In genomic region chr19:7373862-7374261, GRCh38 we compare ENCODE assay signal across 17 cellular contexts. TPM values are rescaled to one million over a fixed set of nuclear protein-coding genes. Genes with fewer than 3 reads are reported as not detected.
DNase-seq lines count a peak whose midpoint lies in the region; ATAC-seq and TF ChIP-seq lines count a peak whose summit lies in the region.
"Had no signal": no experiment of that assay in that cellular context is flagged by ENCODE, and none has a peak within 500 bp of the region (broad histone marks: within the 10 kb centered on the region; RNA-seq: fewer than 3 reads in every experiment).

No MANE protein-coding gene starts in this region.

- no peak overlapping the region for H4K5ac ChIP-seq in H9 (ENCODE audit: insufficient read length, low read depth, low read length)

- H3K36me3 ChIP-seq in A673 (ENCODE audit: insufficient read depth, low read length, poor library complexity, severe bottlenecking), result no peaks in the 10 kb centered on the region
- H3K36me3 ChIP-seq in RWPE2 (ENCODE audit: low read depth), result no peaks in the 10 kb centered on the region
- H3K36me3 ChIP-seq in stomach, result peaks cover 0 to 39% (median 0%) of the 10 kb centered on the region in 4 donors
- H3K36me3 ChIP-seq: BE2C, uterus had no signal

- H2AK5ac ChIP-seq in H9 (ENCODE audit: insufficient read length, low read length), result no peak overlapping the region

- no peaks in the 10 kb centered on the region for H3K79me1 ChIP-seq in H9 (ENCODE audit: insufficient read depth, low read depth, low read length, poor library complexity, severe bottlenecking)

- TF ChIP-seq EP300 in stomach (IDR thresholded peaks at IDR 0.05), result no peak

- H3K36me3 Mint-ChIP-seq in H9 (ENCODE audit: insufficient read depth in 1 of 3, low read depth in 3 of 3), result no peaks in the 10 kb centered on the region

- H3K27ac ChIP-seq in A673 (ENCODE audit: low read depth, low read length, poor library complexity, severe bottlenecking) (no peak overlapping the region), H9 (ENCODE audit: insufficient read length, low read depth, low read length) (no peak overlapping the region), RWPE2 (ENCODE audit: poor library complexity, severe bottlenecking) (no peak overlapping the region), foreskin keratinocyte (no peak overlapping the region), stomach (no peak overlapping the region)
- H3K27ac ChIP-seq: uterus had no signal

- H4K20me1 ChIP-seq in H9 (ENCODE audit: control insufficient read depth, insufficient read depth, insufficient read length), result no peaks in the 10 kb centered on the region

- no peak for TF ChIP-seq CTCF in A673 (conservative IDR thresholded peaks at IDR 0.05; ENCODE audit: low read depth, low read length)
- no peak for TF ChIP-seq CTCF in H9 (conservative IDR thresholded peaks at IDR 0.05)
- no peak for TF ChIP-seq CTCF in RWPE2 (IDR thresholded peaks at IDR 0.05; ENCODE audit: poor library complexity, severe bottlenecking)
- no peak for TF ChIP-seq CTCF in foreskin keratinocyte (conservative IDR thresholded peaks at IDR 0.05)
- no peak for TF ChIP-seq CTCF in stomach (IDR thresholded peaks at IDR 0.05)

- H2BK15ac ChIP-seq in H9 (ENCODE audit: low read depth, low read length), result no peak overlapping the region

- no peak overlapping the region for H3K4me3 ChIP-seq in A673 (ENCODE audit: low read depth, low read length, poor library complexity, severe bottlenecking)
- H3K4me3 ChIP-seq in RWPE2 (ENCODE audit: severe bottlenecking), result no peak overlapping the region
- H3K4me3 ChIP-seq in stomach, result no peak overlapping the region
- H3K4me3 ChIP-seq: uterus had no signal

- no peak overlapping the region for H2AFZ ChIP-seq in H9 (ENCODE audit: low read length)

- intact Hi-C loops in A673 (cut with micrococcal nuclease; ENCODE audit: unreplicated experiment), result no loop called here
- intact Hi-C loops in stomach (cut with DNase I; ENCODE audit: low total_unique reads), result no loop called here

- POLR2A ChIA-PET in A673 (lab: Charles Lee; ENCODE audit: low non-redundant PET), result no interaction called here

- H4K8ac ChIP-seq in H9 (replicated peaks; ENCODE audit: insufficient read length, low read depth, low read length), result no peak overlapping the region

- no peaks in the 10 kb centered on the region for H3K9me3 ChIP-seq in A673 (ENCODE audit: low read depth, low read length, poor library complexity, severe bottlenecking)
- H3K9me3 ChIP-seq in H9 (ENCODE audit: control insufficient read depth, low read depth, low read length), result no peaks in the 10 kb centered on the region
- no peaks in the 10 kb centered on the region for H3K9me3 ChIP-seq in RWPE2 (ENCODE audit: severe bottlenecking)
- H3K9me3 ChIP-seq in stomach, result no peaks in the 10 kb centered on the region
- H3K9me3 ChIP-seq: BE2C, uterus had no signal

- H3T11ph ChIP-seq in H9 (ENCODE audit: low read length), result no peak overlapping the region

- H3K23me2 ChIP-seq in H9 (ENCODE audit: insufficient read length, low read depth, low read length, poor library complexity, severe bottlenecking), result peaks cover 3% of the 10 kb centered on the region

- no peak overlapping the region for H3K9ac ChIP-seq in H9 (ENCODE audit: extremely low read depth, insufficient read length, low read length)

- H3K9me3 Mint-ChIP-seq in H9, result no peaks in the 10 kb centered on the region
- H3K9me3 Mint-ChIP-seq: immature natural killer cell had no signal

- H3K23ac ChIP-seq in H9 (ENCODE audit: insufficient read length, low read depth, low read length), result no peak overlapping the region

- no peak overlapping the region for H3K4ac ChIP-seq in H9 (ENCODE audit: low read depth, low read length)

- no peak overlapping the region for H3K18ac ChIP-seq in H9 (ENCODE audit: insufficient read length, low read depth, low read length)

- H3K4me1 ChIP-seq in A673 (ENCODE audit: insufficient read depth, low read length, poor library complexity, severe bottlenecking) (no peaks in the 10 kb centered on the region), H9 (ENCODE audit: insufficient read depth, low read length) (no peaks in the 10 kb centered on the region), RWPE2 (ENCODE audit: insufficient read depth, poor library complexity, severe bottlenecking) (peaks cover 5% of the 10 kb centered on the region), foreskin keratinocyte (peaks cover 5% of the 10 kb centered on the region), stomach (peaks cover 0 to 15% (median 0%) of the 10 kb centered on the region in 4 donors)
- H3K4me1 ChIP-seq: BE2C had no signal

- DNase-seq in A673 (ENCODE audit: low spot score), result peak; percentile 23
- DNase-seq in H9, result peak; percentile 54
- DNase-seq in RWPE2 (ENCODE audit: low spot score), result no peak
- DNase-seq in foreskin keratinocyte, result no peak
- no peak for DNase-seq in stimulated activated naive CD4-positive, alpha-beta T cell treated with Interleukin-2 at 50 U/mL for 16 hours (lab: John Stamatoyannopoulos, UW)
- no peak for DNase-seq in stomach
- DNase-seq in NOMO-1 treated with DMSO at 0.1 percent for 48 hours (lab: John Stamatoyannopoulos, UW; ENCODE audit: unreplicated experiment), result no peak
- no peak for DNase-seq in left lobe of liver (ENCODE audit: low spot score)
- DNase-seq: activated T-cell treated with anti-CD3 and anti-CD28 coated beads, Interleukin-2, amount 50 U/mL, for 1 hour; BE2C; DMS 273 treated with DMSO at 0.1 percent for 48 hours; immature natural killer cell; midbrain; NCI-H1092 treated with DMSO at 0.1 percent for 48 hours; nucleus accumbens; stimulated activated naive CD8-positive, alpha-beta T cell treated with anti-CD3 and anti-CD28 coated beads, Interleukin-15, Interleukin-2, amounts not matched to agents 100 U/mL and 50 U/mL, for 24 hours; uterus had no signal

- H2BK5ac ChIP-seq in H9 (ENCODE audit: insufficient read length, low read length), result no peak overlapping the region

- H3K27ac Mint-ChIP-seq in H9, result no peak overlapping the region

- no peak overlapping the region for H3K56ac ChIP-seq in H9 (ENCODE audit: insufficient read length, low read depth, low read length)

- no peak for TF ChIP-seq POLR2A in stomach (IDR thresholded peaks at IDR 0.05)

- H3K4me2 ChIP-seq in H9 (ENCODE audit: insufficient read depth, insufficient read length, low read length), result no peak overlapping the region

- no peak overlapping the region for H2BK120ac ChIP-seq in H9 (ENCODE audit: low read depth, low read length, poor library complexity, severe bottlenecking)

- H2BK20ac ChIP-seq in H9 (ENCODE audit: low read depth, low read length, poor library complexity, severe bottlenecking), result no peak overlapping the region

- H3K14ac ChIP-seq in H9 (ENCODE audit: insufficient read depth, low read length), result no peak overlapping the region

- ATAC-seq in RWPE2 (ENCODE audit: low read depth) (peak; percentile 54; the same call in 1 of the 3 replicates), foreskin keratinocyte (peak; percentile 29), left lobe of liver (no peak)
- ATAC-seq: stimulated activated naive CD8-positive, alpha-beta T cell treated with anti-CD3 and anti-CD28 coated beads, Interleukin-15, Interleukin-2, amounts not matched to agents 100 U/mL and 50 U/mL, for 24 hours had no signal

- peaks cover 6% of the 10 kb centered on the region for H3K27me3 Mint-ChIP-seq in H9 (ENCODE audit: low read depth)

- CTCF ChIA-PET in A673 (lab: Charles Lee), result no interaction called here

- H3K4me1 Mint-ChIP-seq in H9, result peaks cover 9 to 19% of the 10 kb centered on the region in 2 experiments
- H3K4me1 Mint-ChIP-seq: immature natural killer cell had no signal

- no CpG with 5 or more reads among the region's 6 CpGs for WGBS in H9 (ENCODE audit: extremely low coverage, insufficient read length, low lambda C conversion rate)
- 78 to 88% (median 80%) methylated on average over 6 of the region's 6 CpGs for WGBS in stomach, 5 donors

- H2BK12ac ChIP-seq in H9 (ENCODE audit: insufficient read length, low read depth, low read length), result no peak overlapping the region

- H3K79me2 ChIP-seq in H9 (ENCODE audit: insufficient read depth, low read length), result no peaks in the 10 kb centered on the region

- BruUV-seq in A673 (replicated peaks; lab: Mats Ljungman, UMichigan), result no TSS peak

- H3K4me3 Mint-ChIP-seq in H9, result no peak overlapping the region
- H3K4me3 Mint-ChIP-seq: immature natural killer cell had no signal

- no peak overlapping the region for H4K91ac ChIP-seq in H9 (ENCODE audit: insufficient read length, low read depth, low read length)

- no peaks in the 10 kb centered on the region for H3K27me3 ChIP-seq in A673 (replicated peaks; ENCODE audit: insufficient read depth, low read depth, low read length, poor library complexity)
- no peaks in the 10 kb centered on the region for H3K27me3 ChIP-seq in H9 (ENCODE audit: insufficient read depth, low read length)
- no peaks in the 10 kb centered on the region for H3K27me3 ChIP-seq in RWPE2 (ENCODE audit: insufficient read depth, poor library complexity, severe bottlenecking)
- no peaks in the 10 kb centered on the region for H3K27me3 ChIP-seq in foreskin keratinocyte
- no peaks in the 10 kb centered on the region for H3K27me3 ChIP-seq in stomach
- H3K27me3 ChIP-seq: uterus had no signal

RNA-seq across cellular contexts. Expression of gene ARHGEF18, which starts 25.1 kb away (rescaled TPM):
- total RNA-seq in A673 (2021) (33.4 and 34.9 TPM in 2 replicates), H9 (2021) (37.2 and 38.3 TPM in 2 replicates), foreskin keratinocyte (43.1 and 49.4 TPM in 2 replicates), stomach (10 to 100 TPM; 26.8 to 56.2 (median 37.1) TPM), left lobe of liver (16.4 TPM)
- polyA plus RNA-seq in foreskin keratinocyte (17.9 and 19.2 TPM in 2 replicates), stomach (10 to 100 TPM; 12.6 to 19.3 (median 14.8) TPM)

Comparison
In these comparisons a context has a peak if more than half of its experiments do, and no peak if none do; other contexts are left out.
1. DNase-seq: peak in A673 (single experiment) and H9 (single experiment); none in RWPE2 (single experiment), foreskin keratinocyte (0 of 2), stimulated activated naive CD4-positive, alpha-beta T cell treated with Interleukin-2 at 50 U/mL for 16 hours (single experiment), stomach (single experiment), NOMO-1 treated with DMSO at 0.1 percent for 48 hours (single experiment) and left lobe of liver (single experiment).